1 cellular context compared by ENCODE assay signal in genomic region chr17:43983515-43984411, GRCh38.
TF ChIP-seq lines count a peak whose summit lies in the region.

No MANE protein-coding gene starts in this region.

TF ChIP-seq in K562, 482 proteins besides CTCF, POLR2A, EP300 and RAD21 (continues in another document):
- TF ChIP-seq MAX (CRISPR knock-in tag; IDR thresholded peaks at IDR 0.05) (peak; percentile 27; the same call in 1 of the 2 replicates), USF2 (CRISPR knock-in tag; IDR thresholded peaks at IDR 0.05) (no peak), YY1 (IDR thresholded peaks at IDR 0.05; ENCODE audit: borderline replicate concordance in 1 of 3, control insufficient read depth in 1 of 3, extremely low read depth in 1 of 3, insufficient read depth in 3 of 3, insufficient read length in 1 of 3, insufficient replicate concordance in 2 of 3, low read depth in 1 of 3, low read length in 2 of 3) (no peak), PRMT5 (CRISPR knock-in tag; IDR thresholded peaks at IDR 0.05) (0 out of 2 replicates have a peak, but pooled peaks have one; percentile 19), CBFA2T3 (IDR thresholded peaks at IDR 0.05) (peak; percentile 79), NFRKB (IDR thresholded peaks at IDR 0.05; ENCODE audit: low read depth) (no peak), DIDO1 (tag; IDR thresholded peaks at IDR 0.05; ENCODE audit: low read depth) (no peak), ETV1 (tag; conservative IDR thresholded peaks at IDR 0.05; ENCODE audit: low read depth) (peak; percentile 86), ZBTB1 (CRISPR knock-in tag; IDR thresholded peaks at IDR 0.05; ENCODE audit: borderline replicate concordance, low read depth) (peak; percentile 96), C11orf30 (IDR thresholded peaks at IDR 0.05; ENCODE audit: low read depth) (peak; percentile 37; the same call in 1 of the 2 replicates), NBN (IDR thresholded peaks at IDR 0.05; ENCODE audit: low read depth) (0 out of 2 replicates have a peak, but pooled peaks have one; percentile 24), NRF1 (conservative IDR thresholded peaks at IDR 0.05 in 1 of 2, IDR thresholded peaks at IDR 0.05 in 1 of 2) (peak; percentile 79 to 82), TAL1 (IDR thresholded peaks at IDR 0.05) (peak; percentile 44; the same call in 1 of the 2 replicates), GABPB1 (CRISPR knock-in tag; IDR thresholded peaks at IDR 0.05) (peak; percentile 49; the same call in 1 of the 2 replicates), TRIM28 (IDR thresholded peaks at IDR 0.05) (no peak), CBFB (CRISPR knock-in tag; IDR thresholded peaks at IDR 0.05) (peak; percentile 91; the same call in 1 of the 2 replicates), TEAD4 (IDR thresholded peaks at IDR 0.05; ENCODE audit: low read length) (peak; percentile 17; the same call in 1 of the 2 replicates), TEAD4 (CRISPR knock-in tag; IDR thresholded peaks at IDR 0.05; ENCODE audit: borderline replicate concordance) (no peak), SIN3A (IDR thresholded peaks at IDR 0.05; ENCODE audit: borderline replicate concordance in 2 of 2, control insufficient read depth in 1 of 2, low read depth in 2 of 2, low read length in 2 of 2) (peak in 1 of 2 experiments; percentile 25; a peak in 1 of 4 replicates), ZFPM2 (CRISPR knock-in tag; IDR thresholded peaks at IDR 0.05) (peak; percentile 12; the same call in 1 of the 2 replicates), PHF21A (IDR thresholded peaks at IDR 0.05; ENCODE audit: borderline replicate concordance, low read depth) (peak; percentile 51; the same call in 1 of the 2 replicates), HDAC8 (tag; IDR thresholded peaks at IDR 0.05) (0 out of 2 replicates have a peak, but pooled peaks have one; percentile 33), ZBTB9 (CRISPR knock-in tag; IDR thresholded peaks at IDR 0.05) (no peak), MTA1 (IDR thresholded peaks at IDR 0.05; ENCODE audit: borderline replicate concordance) (peak; percentile 90), NCOR1 (IDR thresholded peaks at IDR 0.05) (peak; percentile 75), GABPA (tag; conservative IDR thresholded peaks at IDR 0.05; ENCODE audit: low read depth) (peak; percentile 50; the same call in 1 of the 2 replicates), HNRNPLL (IDR thresholded peaks at IDR 0.05; ENCODE audit: low read depth, low read length, poor library complexity, severe bottlenecking) (peak; percentile 94), PHF8 (IDR thresholded peaks at IDR 0.05; ENCODE audit: borderline replicate concordance, low read length) (peak; percentile 39; the same call in 1 of the 2 replicates), ID3 (CRISPR knock-in tag; IDR thresholded peaks at IDR 0.05) (no peak), ID3 (tag; IDR thresholded peaks at IDR 0.05) (peak; percentile 71; the same call in 1 of the 2 replicates), TFAP4 (CRISPR knock-in tag; IDR thresholded peaks at IDR 0.05; ENCODE audit: borderline replicate concordance) (peak; percentile 55), CXXC5 (CRISPR knock-in tag; IDR thresholded peaks at IDR 0.05) (peak; percentile 95), HCFC1 (IDR thresholded peaks at IDR 0.05; ENCODE audit: low read depth, low read length) (peak; percentile 35; the same call in 1 of the 2 replicates), GATAD2A (IDR thresholded peaks at IDR 0.05) (0 out of 2 replicates have a peak, but pooled peaks have one; percentile 46), NEUROD1 (IDR thresholded peaks at IDR 0.05; ENCODE audit: borderline replicate concordance, low read depth, low read length, partially characterized antibody) (no peak), HNRNPL (IDR thresholded peaks at IDR 0.05; ENCODE audit: low read depth, low read length) (peak; percentile 76; the same call in 1 of the 2 replicates), SMARCE1 (IDR thresholded peaks at IDR 0.05) (peak; percentile 83; the same call in 1 of the 2 replicates), ARID1B (IDR thresholded peaks at IDR 0.05) (peak; percentile 92), ETV5 (CRISPR knock-in tag; IDR thresholded peaks at IDR 0.05; ENCODE audit: low read depth) (peak; percentile 93), U2AF1 (optimal IDR thresholded peaks at IDR 0.05; ENCODE audit: low read depth, low read length) (peak; percentile 69), HDAC3 (IDR thresholded peaks at IDR 0.05; ENCODE audit: borderline replicate concordance, partially characterized antibody) (peak; percentile 48), ZNF41 (CRISPR knock-in tag; conservative IDR thresholded peaks at IDR 0.05) (no peak), SAFB (IDR thresholded peaks at IDR 0.05; ENCODE audit: borderline replicate concordance, low read depth, low read length) (peak; percentile 60; the same call in 1 of the 2 replicates)
- TF ChIP-seq, protein P1, sequence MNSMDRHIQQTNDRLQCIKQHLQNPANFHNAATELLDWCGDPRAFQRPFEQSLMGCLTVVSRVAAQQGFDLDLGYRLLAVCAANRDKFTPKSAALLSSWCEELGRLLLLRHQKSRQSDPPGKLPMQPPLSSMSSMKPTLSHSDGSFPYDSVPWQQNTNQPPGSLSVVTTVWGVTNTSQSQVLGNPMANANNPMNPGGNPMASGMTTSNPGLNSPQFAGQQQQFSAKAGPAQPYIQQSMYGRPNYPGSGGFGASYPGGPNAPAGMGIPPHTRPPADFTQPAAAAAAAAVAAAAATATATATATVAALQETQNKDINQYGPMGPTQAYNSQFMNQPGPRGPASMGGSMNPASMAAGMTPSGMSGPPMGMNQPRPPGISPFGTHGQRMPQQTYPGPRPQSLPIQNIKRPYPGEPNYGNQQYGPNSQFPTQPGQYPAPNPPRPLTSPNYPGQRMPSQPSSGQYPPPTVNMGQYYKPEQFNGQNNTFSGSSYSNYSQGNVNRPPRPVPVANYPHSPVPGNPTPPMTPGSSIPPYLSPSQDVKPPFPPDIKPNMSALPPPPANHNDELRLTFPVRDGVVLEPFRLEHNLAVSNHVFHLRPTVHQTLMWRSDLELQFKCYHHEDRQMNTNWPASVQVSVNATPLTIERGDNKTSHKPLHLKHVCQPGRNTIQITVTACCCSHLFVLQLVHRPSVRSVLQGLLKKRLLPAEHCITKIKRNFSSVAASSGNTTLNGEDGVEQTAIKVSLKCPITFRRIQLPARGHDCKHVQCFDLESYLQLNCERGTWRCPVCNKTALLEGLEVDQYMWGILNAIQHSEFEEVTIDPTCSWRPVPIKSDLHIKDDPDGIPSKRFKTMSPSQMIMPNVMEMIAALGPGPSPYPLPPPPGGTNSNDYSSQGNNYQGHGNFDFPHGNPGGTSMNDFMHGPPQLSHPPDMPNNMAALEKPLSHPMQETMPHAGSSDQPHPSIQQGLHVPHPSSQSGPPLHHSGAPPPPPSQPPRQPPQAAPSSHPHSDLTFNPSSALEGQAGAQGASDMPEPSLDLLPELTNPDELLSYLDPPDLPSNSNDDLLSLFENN (IDR thresholded peaks at IDR 0.05; ENCODE audit: low read depth in 2 of 2, low read length in 2 of 2), result peak in 1 of 2 experiments; percentile 58; a peak in 1 of 4 replicates
- TF ChIP-seq, protein P2, sequence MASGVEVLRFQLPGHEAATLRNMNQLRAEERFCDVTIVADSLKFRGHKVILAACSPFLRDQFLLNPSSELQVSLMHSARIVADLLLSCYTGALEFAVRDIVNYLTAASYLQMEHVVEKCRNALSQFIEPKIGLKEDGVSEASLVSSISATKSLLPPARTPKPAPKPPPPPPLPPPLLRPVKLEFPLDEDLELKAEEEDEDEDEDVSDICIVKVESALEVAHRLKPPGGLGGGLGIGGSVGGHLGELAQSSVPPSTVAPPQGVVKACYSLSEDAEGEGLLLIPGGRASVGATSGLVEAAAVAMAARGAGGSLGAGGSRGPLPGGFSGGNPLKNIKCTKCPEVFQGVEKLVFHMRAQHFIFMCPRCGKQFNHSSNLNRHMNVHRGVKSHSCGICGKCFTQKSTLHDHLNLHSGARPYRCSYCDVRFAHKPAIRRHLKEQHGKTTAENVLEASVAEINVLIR (CRISPR knock-in tag; IDR thresholded peaks at IDR 0.05), result no peak
- TF ChIP-seq, protein P3, sequence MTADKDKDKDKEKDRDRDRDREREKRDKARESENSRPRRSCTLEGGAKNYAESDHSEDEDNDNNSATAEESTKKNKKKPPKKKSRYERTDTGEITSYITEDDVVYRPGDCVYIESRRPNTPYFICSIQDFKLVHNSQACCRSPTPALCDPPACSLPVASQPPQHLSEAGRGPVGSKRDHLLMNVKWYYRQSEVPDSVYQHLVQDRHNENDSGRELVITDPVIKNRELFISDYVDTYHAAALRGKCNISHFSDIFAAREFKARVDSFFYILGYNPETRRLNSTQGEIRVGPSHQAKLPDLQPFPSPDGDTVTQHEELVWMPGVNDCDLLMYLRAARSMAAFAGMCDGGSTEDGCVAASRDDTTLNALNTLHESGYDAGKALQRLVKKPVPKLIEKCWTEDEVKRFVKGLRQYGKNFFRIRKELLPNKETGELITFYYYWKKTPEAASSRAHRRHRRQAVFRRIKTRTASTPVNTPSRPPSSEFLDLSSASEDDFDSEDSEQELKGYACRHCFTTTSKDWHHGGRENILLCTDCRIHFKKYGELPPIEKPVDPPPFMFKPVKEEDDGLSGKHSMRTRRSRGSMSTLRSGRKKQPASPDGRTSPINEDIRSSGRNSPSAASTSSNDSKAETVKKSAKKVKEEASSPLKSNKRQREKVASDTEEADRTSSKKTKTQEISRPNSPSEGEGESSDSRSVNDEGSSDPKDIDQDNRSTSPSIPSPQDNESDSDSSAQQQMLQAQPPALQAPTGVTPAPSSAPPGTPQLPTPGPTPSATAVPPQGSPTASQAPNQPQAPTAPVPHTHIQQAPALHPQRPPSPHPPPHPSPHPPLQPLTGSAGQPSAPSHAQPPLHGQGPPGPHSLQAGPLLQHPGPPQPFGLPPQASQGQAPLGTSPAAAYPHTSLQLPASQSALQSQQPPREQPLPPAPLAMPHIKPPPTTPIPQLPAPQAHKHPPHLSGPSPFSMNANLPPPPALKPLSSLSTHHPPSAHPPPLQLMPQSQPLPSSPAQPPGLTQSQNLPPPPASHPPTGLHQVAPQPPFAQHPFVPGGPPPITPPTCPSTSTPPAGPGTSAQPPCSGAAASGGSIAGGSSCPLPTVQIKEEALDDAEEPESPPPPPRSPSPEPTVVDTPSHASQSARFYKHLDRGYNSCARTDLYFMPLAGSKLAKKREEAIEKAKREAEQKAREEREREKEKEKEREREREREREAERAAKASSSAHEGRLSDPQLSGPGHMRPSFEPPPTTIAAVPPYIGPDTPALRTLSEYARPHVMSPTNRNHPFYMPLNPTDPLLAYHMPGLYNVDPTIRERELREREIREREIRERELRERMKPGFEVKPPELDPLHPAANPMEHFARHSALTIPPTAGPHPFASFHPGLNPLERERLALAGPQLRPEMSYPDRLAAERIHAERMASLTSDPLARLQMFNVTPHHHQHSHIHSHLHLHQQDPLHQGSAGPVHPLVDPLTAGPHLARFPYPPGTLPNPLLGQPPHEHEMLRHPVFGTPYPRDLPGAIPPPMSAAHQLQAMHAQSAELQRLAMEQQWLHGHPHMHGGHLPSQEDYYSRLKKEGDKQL (CRISPR knock-in tag; IDR thresholded peaks at IDR 0.05; ENCODE audit: borderline replicate concordance), result peak; percentile 31; the same call in 1 of the 2 replicates
- TF ChIP-seq, protein P4, sequence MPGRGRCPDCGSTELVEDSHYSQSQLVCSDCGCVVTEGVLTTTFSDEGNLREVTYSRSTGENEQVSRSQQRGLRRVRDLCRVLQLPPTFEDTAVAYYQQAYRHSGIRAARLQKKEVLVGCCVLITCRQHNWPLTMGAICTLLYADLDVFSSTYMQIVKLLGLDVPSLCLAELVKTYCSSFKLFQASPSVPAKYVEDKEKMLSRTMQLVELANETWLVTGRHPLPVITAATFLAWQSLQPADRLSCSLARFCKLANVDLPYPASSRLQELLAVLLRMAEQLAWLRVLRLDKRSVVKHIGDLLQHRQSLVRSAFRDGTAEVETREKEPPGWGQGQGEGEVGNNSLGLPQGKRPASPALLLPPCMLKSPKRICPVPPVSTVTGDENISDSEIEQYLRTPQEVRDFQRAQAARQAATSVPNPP (IDR thresholded peaks at IDR 0.05; ENCODE audit: borderline replicate concordance, insufficient read depth, insufficient read length), result no peak
- TF ChIP-seq, protein P5, sequence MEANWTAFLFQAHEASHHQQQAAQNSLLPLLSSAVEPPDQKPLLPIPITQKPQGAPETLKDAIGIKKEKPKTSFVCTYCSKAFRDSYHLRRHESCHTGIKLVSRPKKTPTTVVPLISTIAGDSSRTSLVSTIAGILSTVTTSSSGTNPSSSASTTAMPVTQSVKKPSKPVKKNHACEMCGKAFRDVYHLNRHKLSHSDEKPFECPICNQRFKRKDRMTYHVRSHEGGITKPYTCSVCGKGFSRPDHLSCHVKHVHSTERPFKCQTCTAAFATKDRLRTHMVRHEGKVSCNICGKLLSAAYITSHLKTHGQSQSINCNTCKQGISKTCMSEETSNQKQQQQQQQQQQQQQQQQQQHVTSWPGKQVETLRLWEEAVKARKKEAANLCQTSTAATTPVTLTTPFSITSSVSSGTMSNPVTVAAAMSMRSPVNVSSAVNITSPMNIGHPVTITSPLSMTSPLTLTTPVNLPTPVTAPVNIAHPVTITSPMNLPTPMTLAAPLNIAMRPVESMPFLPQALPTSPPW (CRISPR knock-in tag; IDR thresholded peaks at IDR 0.05), result peak; percentile 65
